In genomic region chr1:65795311-65795710, GRCh38 we compare ENCODE assay signal across 15 cellular contexts. TPM values are rescaled to one million over a fixed set of nuclear protein-coding genes. Genes with fewer than 3 reads are reported as not detected.
DNase-seq lines count a peak whose midpoint lies in the region; ATAC-seq and TF ChIP-seq lines count a peak whose summit lies in the region.
"Had no signal": no experiment of that assay in that cellular context is flagged by ENCODE, and none has a peak within 500 bp of the region (broad histone marks: within the 10 kb centered on the region; RNA-seq: fewer than 3 reads in every experiment).

No MANE protein-coding gene starts in this region.

- no peak overlapping the region for H3K9ac ChIP-seq in neural cell (ENCODE audit: low read length)
- H3K9ac ChIP-seq: BLaER1 had no signal

- H3K27ac ChIP-seq in neural cell (ENCODE audit: low read length) (no peak overlapping the region), uterus (no peak overlapping the region)
- H3K27ac ChIP-seq: BLaER1 had no signal

- no peak overlapping the region for H2AFZ ChIP-seq in neural cell (ENCODE audit: low read depth, low read length)

- no peak for TF ChIP-seq CTCF in neural cell (IDR thresholded peaks at IDR 0.05; ENCODE audit: poor library complexity, severe bottlenecking)
- TF ChIP-seq CTCF in uterus (IDR thresholded peaks at IDR 0.05): no peak

- no peaks in the 10 kb centered on the region for H3F3A ChIP-seq in neural cell (ENCODE audit: insufficient read depth, low read length, poor library complexity, severe bottlenecking)

- H3K9me3 ChIP-seq in neural cell (ENCODE audit: low read length) (no peaks in the 10 kb centered on the region), uterus (no peaks in the 10 kb centered on the region)

- H3K9me2 ChIP-seq in neural cell (ENCODE audit: insufficient read depth, low read length): no peaks in the 10 kb centered on the region

- peaks cover 0 to 4% of the 10 kb centered on the region in 2 donors for H3K4me1 ChIP-seq in uterus
- H3K4me1 ChIP-seq: BLaER1 had no signal

- TF ChIP-seq RAD21 in neural cell (conservative IDR thresholded peaks at IDR 0.05): no peak

- H3K79me2 ChIP-seq in neural cell (replicated peaks; ENCODE audit: insufficient read depth, low read length): no peaks in the 10 kb centered on the region

- H4K20me1 ChIP-seq in neural cell (ENCODE audit: insufficient read depth): no peaks in the 10 kb centered on the region
- H4K20me1 ChIP-seq: BLaER1 had no signal

- TF ChIP-seq EP300 in neural cell (conservative IDR thresholded peaks at IDR 0.05; ENCODE audit: poor library complexity, severe bottlenecking): no peak

- ATAC-seq in HG03571 (IDR thresholded peaks at IDR 0.05; ENCODE audit: unreplicated experiment): no peak
- ATAC-seq: HepG2 had no signal

- H3K27me3 ChIP-seq in neural cell (ENCODE audit: insufficient read depth, low read depth, low read length): peaks cover 26% of the 10 kb centered on the region
- peaks cover 0 to 6% of the 10 kb centered on the region in 2 donors for H3K27me3 ChIP-seq in uterus
- H3K27me3 ChIP-seq: BLaER1 had no signal

- H3K4me3 ChIP-seq in neural cell (ENCODE audit: low read length): peak overlapping the region; percentile 80
- H3K4me3 ChIP-seq in uterus: no peak overlapping the region
- H3K4me3 ChIP-seq: BLaER1 had no signal

- intact Hi-C loops in uterus (cut with DNase I; ENCODE audit: low total_unique reads) (no loop called here), cardiac septum (cut with DNase I) (no loop called here)

- H3K36me3 ChIP-seq in neural cell (ENCODE audit: insufficient read depth, low read length) (no peaks in the 10 kb centered on the region), uterus (no peaks in the 10 kb centered on the region)
- H3K36me3 ChIP-seq: BLaER1 had no signal

- DNase-seq in NCI-H82 (lab: John Stamatoyannopoulos, UW) (peak; percentile 19), NCI-H82 treated with DMSO at 0.1 percent for 48 hours (lab: John Stamatoyannopoulos, UW; ENCODE audit: unreplicated experiment) (no peak), AG20443 (ENCODE audit: low spot score) (peak; percentile 26), NCI-H446 treated with DMSO at 0.1 percent for 48 hours (lab: John Stamatoyannopoulos, UW) (peak; percentile 61), uterus (no peak), cardiac septum (ENCODE audit: low spot score) (no peak)
- DNase-seq: 8988T; CD8-positive, alpha-beta memory T cell; DMS79; HCEC 1CT; HFFc6 had no signal

- H3K4me2 ChIP-seq in neural cell (ENCODE audit: low read length): no peak overlapping the region
- H3K4me2 ChIP-seq: BLaER1 had no signal

- no peak for TF ChIP-seq POLR2A in uterus (IDR thresholded peaks at IDR 0.05)

TF ChIP-seq in neural cell, 6 proteins besides CTCF, POLR2A, EP300 and RAD21:
- TF ChIP-seq SMC3 (conservative IDR thresholded peaks at IDR 0.05; ENCODE audit: poor library complexity) (no peak), POLR2AphosphoS5 (IDR thresholded peaks at IDR 0.05) (no peak), TAF1 (IDR thresholded peaks at IDR 0.05; ENCODE audit: low read depth) (no peak), EZH2 (IDR thresholded peaks at IDR 0.05; ENCODE audit: borderline replicate concordance, insufficient read depth, low read length, poor library complexity, severe bottlenecking) (no peak), REST (IDR thresholded peaks at IDR 0.05; ENCODE audit: borderline replicate concordance) (no peak), MXI1 (conservative IDR thresholded peaks at IDR 0.05; ENCODE audit: poor library complexity, severe bottlenecking) (no peak)
TF ChIP-seq in neural cell: peak in this region for 0.

RNA-seq across cellular contexts. Expression of gene PDE4B, which starts 2.6 kb away (rescaled TPM):
- polyA plus RNA-seq in neural cell: 135 and 139 TPM in 2 replicates
- 293 and 321 TPM in 2 replicates for polyA minus RNA-seq in neural cell
- 10 to 100 TPM in 3 of 4 donors, 1 to 10 TPM in 1; 6.9 to 22.9 (median 17.8) TPM for total RNA-seq in uterus
- 6.8 TPM for total RNA-seq in cardiac septum
- total RNA-seq: HepG2 had no signal
- polyA plus RNA-seq: HepG2 had no signal

Comparison
In these comparisons a context has a peak if more than half of its experiments do, and no peak if none do; other contexts are left out.
1. DNase-seq: peak in NCI-H82 (single experiment), AG20443 (single experiment) and NCI-H446 treated with DMSO at 0.1 percent for 48 hours (single experiment); none in NCI-H82 treated with DMSO at 0.1 percent for 48 hours (single experiment), uterus (0 of 2) and cardiac septum (single experiment).